21 cellular contexts compared by ENCODE assay signal in the genomic region with DNA sequence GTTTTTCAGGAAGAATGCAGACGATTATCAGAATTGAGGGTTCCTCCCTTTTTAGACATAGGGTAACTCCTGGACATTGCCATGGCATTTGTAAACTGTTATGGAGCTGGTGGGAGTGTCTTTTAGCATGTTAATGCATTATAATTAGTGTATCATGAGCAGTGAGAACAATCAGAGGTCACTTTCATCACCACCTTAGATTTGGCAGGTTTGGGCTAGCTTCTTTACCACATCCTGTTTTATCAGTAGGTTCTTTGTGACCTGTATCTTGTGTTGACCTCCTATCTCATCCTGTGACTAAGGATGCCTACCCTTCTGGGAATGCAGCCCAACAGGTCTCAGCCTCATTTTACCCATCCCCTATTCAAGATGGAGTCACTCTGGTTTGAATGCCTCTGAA.
"Had no signal": no experiment of that assay in that cellular context is flagged by ENCODE, and none has a peak within 500 bp of the region (broad histone marks: within the 10 kb centered on the region; RNA-seq: fewer than 3 reads in every experiment).

No MANE protein-coding gene starts in this region.

- H3K9ac ChIP-seq: KMS-11 had no signal

- H3K4me2 ChIP-seq: KMS-11 had no signal

- DNase-seq: activated CD4-positive, alpha-beta memory T cell treated with anti-CD3 and anti-CD28 coated beads, Interleukin-2, amount 10 ng/mL, durations not matched to agents 7 days and 5 days; activated CD4-positive, alpha-beta T cell treated with anti-CD3 and anti-CD28 coated beads for 36 hours; activated CD4-positive, alpha-beta T cell treated with anti-CD3 and anti-CD28 coated beads, Interleukin-2, amount 50 U/mL, for 1 hour; activated gamma-delta T cell; activated naive CD4-positive, alpha-beta T cell treated with anti-CD3 and anti-CD28 coated beads for 36 hours; activated T-cell treated with anti-CD3 and anti-CD28 coated beads for 4 hours; activated T-cell treated with anti-CD3 and anti-CD28 coated beads, Interleukin-2, amount 50 U/mL, for 48 hours; amygdala; NCI-H1092; NCI-H1417 treated with DMSO at 0.1 percent for 48 hours; NCI-H1694 treated with DMSO at 0.1 percent for 48 hours; NCI-H2029 treated with DMSO at 0.1 percent for 48 hours; NCI-H510A treated with DMSO at 0.1 percent for 48 hours; T-cell; T-helper 2 cell; T1000; WERI-Rb-1 had no signal

- H3K4me3 ChIP-seq: SK-N-MC had no signal

- H3K36me3 ChIP-seq: WERI-Rb-1 had no signal

- H3K27ac ChIP-seq: KMS-11, SK-N-MC, WERI-Rb-1 had no signal

- ATAC-seq: activated CD4-positive, alpha-beta T cell treated with anti-CD3 and anti-CD28 coated beads for 36 hours; activated T-helper 17 cell treated with anti-CD3 and anti-CD28 coated beads, Interleukin-2, amount 50 U/mL, for 72 hours; Right ventricle myocardium inferior; T-cell had no signal
